8 cellular contexts compared by ENCODE assay signal in the genomic region with DNA sequence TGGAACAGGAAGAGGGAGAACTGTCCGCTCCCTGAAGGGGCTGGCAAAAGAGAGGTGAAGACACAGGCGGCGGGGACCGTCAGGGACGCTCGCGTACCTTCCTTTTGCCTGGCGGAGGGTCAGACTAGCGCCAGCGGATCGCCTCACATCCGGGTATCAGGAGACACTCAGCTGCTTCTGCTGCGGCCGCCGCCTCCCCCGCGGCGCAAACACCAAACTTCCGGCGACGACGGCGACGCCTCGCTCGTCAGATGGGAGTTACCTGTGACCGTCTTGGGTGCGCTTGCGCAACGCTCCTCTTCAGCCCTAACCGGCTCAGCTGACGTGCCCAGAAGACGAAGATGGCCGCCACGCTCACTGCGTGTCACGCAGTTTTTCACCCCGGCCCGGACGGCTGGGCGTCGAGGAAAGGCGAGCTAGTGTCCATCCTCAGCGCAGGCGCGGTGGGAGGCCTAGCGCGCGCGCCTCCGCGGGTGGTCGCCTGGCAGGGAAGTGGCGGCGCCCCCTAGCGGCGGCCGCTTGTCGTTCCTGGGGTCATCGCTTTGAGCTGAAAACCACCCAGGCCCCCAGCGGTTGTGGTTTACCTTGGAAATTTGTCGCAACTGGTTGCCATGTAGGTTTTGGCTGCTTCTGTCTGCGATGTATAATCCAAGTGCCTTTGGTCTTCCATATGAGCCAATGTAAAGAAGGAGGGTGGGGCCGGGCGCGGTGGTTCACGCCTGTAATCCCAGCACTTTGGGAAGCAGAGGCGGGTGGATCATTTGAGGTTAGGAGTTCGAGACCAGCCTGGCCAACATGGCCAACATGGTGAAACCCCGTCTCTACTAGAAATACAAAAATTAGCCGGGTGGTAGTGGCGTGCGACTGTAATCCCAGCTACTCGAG. TPM values are rescaled to one million over a fixed set of nuclear protein-coding genes. Genes with fewer than 3 reads are reported as not detected.
DNase-seq lines count a peak whose midpoint lies in the region; ATAC-seq and TF ChIP-seq lines count a peak whose summit lies in the region.

A gene with protein sequence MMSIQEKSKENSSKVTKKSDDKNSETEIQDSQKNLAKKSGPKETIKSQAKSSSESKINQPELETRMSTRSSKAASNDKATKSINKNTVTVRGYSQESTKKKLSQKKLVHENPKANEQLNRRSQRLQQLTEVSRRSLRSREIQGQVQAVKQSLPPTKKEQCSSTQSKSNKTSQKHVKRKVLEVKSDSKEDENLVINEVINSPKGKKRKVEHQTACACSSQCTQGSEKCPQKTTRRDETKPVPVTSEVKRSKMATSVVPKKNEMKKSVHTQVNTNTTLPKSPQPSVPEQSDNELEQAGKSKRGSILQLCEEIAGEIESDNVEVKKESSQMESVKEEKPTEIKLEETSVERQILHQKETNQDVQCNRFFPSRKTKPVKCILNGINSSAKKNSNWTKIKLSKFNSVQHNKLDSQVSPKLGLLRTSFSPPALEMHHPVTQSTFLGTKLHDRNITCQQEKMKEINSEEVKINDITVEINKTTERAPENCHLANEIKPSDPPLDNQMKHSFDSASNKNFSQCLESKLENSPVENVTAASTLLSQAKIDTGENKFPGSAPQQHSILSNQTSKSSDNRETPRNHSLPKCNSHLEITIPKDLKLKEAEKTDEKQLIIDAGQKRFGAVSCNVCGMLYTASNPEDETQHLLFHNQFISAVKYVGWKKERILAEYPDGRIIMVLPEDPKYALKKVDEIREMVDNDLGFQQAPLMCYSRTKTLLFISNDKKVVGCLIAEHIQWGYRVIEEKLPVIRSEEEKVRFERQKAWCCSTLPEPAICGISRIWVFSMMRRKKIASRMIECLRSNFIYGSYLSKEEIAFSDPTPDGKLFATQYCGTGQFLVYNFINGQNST (minus strand): TSS at position 179 of the 885 bp plus-strand sequence. CDS start 25,861 bp downstream, outside the sequence.

- H3K9me3 ChIP-seq in SK-N-SH (no peaks in the 10 kb centered on the region), testis (no peaks in the 10 kb centered on the region)

- peak; percentile 90 for DNase-seq in NCI-H1048 (lab: John Stamatoyannopoulos, UW)
- DNase-seq in SK-N-SH, result peak; percentile 95
- DNase-seq in glomerular endothelial cell (ENCODE audit: extremely low read depth, low read depth, low spot score), result peak; percentile 80
- DNase-seq in omental fat pad (ENCODE audit: low spot score), result peak; percentile 67
- DNase-seq in testis, result peak; percentile 95

- no peaks in the 10 kb centered on the region for H3K27me3 Mint-ChIP-seq in activated naive CD4-positive, alpha-beta T cell treated with anti-CD3 and anti-CD28 coated beads, Interleukin-2, amount 50 U/mL, for 24 hours

- no peak; a peak in 1 of 4 replicates for TF ChIP-seq EP300 in SK-N-SH (IDR thresholded peaks at IDR 0.05; ENCODE audit: borderline replicate concordance in 1 of 2, low read depth in 1 of 2, low read length in 1 of 2)

- H3K9me2 ChIP-seq in SK-N-SH, result no peaks in the 10 kb centered on the region

- H3F3A ChIP-seq in SK-N-SH (replicated peaks; ENCODE audit: insufficient read depth), result peaks cover 23% of the 10 kb centered on the region

- CTCF ChIA-PET in SK-N-SH (lab: Yijun Ruan, JAX), result interaction anchor here (0.5 to 5.3 kb wide), 41 partner anchors 10 to 1346 kb away, joined by 3 to 88 read pairs (median 4); a partner anchor contains a TSS

- peak within 1 kb of the TSS; percentile 94 for H3K9ac ChIP-seq in SK-N-SH

- peaks cover 10% of the 10 kb centered on the region; the same call in 1 of the 2 replicates for H4K20me1 ChIP-seq in SK-N-SH (ENCODE audit: insufficient read depth)

- H3K79me2 ChIP-seq in SK-N-SH (ENCODE audit: insufficient read depth), result peaks cover 42% of the 10 kb centered on the region

- ATAC-seq in HG02588 (IDR thresholded peaks at IDR 0.05; ENCODE audit: unreplicated experiment) (peak; percentile 88), omental fat pad (ENCODE audit: low FRiP score) (peak; percentile 93)

- peak within 1 kb of the TSS; percentile 93 for H3K4me2 ChIP-seq in SK-N-SH

- H3K4me1 ChIP-seq in SK-N-SH (ENCODE audit: control insufficient read depth in 1 of 2, insufficient read depth in 2 of 2, low read depth in 1 of 2, low read length in 1 of 2) (peaks cover 3 to 7% of the 10 kb centered on the region in 2 experiments; a peak in 2 of 4 replicates), testis (peaks cover 3% of the 10 kb centered on the region)

- H3K4me3 ChIP-seq in SK-N-SH (ENCODE audit: low read depth in 2 of 2, low read length in 1 of 2) (peak within 1 kb of the TSS; percentile 89 to 93), testis (peak within 1 kb of the TSS; percentile 92 to 95)

- peak; percentile 76 for TF ChIP-seq POLR2A in GM10847 (IDR thresholded peaks at IDR 0.05; ENCODE audit: extremely low read depth, insufficient read length)
- TF ChIP-seq POLR2A in testis (IDR thresholded peaks at IDR 0.05), result peak; percentile 67

- peak within 1 kb of the TSS; percentile 96 for H3K4me3 Mint-ChIP-seq in activated naive CD4-positive, alpha-beta T cell treated with anti-CD3 and anti-CD28 coated beads, Interleukin-2, amount 50 U/mL, for 24 hours

- peak within 1 kb of the TSS; percentile 96 for H3K27ac ChIP-seq in SK-N-SH (ENCODE audit: low read depth in 2 of 2, low read length in 1 of 2)
- H3K27ac ChIP-seq in testis, result peak within 1 kb of the TSS; percentile 98 to 99

- peak within 1 kb of the TSS; percentile 94 for H2AFZ ChIP-seq in SK-N-SH (ENCODE audit: low read depth)

- 24% methylated on average over 36 of the region's 74 CpGs for WGBS in SK-N-SH (ENCODE audit: low lambda C conversion rate)
- WGBS in testis, 2 donors, result 9 to 59% methylated on average over 11 to 72 of the region's 74 CpGs

- H3K27ac Mint-ChIP-seq in activated naive CD4-positive, alpha-beta T cell treated with anti-CD3 and anti-CD28 coated beads, Interleukin-2, amount 50 U/mL, for 24 hours, result peak within 1 kb of the TSS; percentile 97

- intact Hi-C loops in testis (cut with DNase I; ENCODE audit: low total_unique reads), result no loop called here

- TF ChIP-seq RAD21 in SK-N-SH (IDR thresholded peaks at IDR 0.05; ENCODE audit: low read length), result peak; percentile 55

- H3K27me3 ChIP-seq in SK-N-SH (ENCODE audit: insufficient read depth) (no peaks in the 10 kb centered on the region), testis (no peaks in the 10 kb centered on the region)

- H3K4me1 Mint-ChIP-seq in activated naive CD4-positive, alpha-beta T cell treated with anti-CD3 and anti-CD28 coated beads, Interleukin-2, amount 50 U/mL, for 24 hours, result peaks cover 40% of the 10 kb centered on the region

- H3K9me3 Mint-ChIP-seq in activated naive CD4-positive, alpha-beta T cell treated with anti-CD3 and anti-CD28 coated beads, Interleukin-2, amount 50 U/mL, for 24 hours, result no peaks in the 10 kb centered on the region

- POLR2A ChIA-PET in SK-N-SH (lab: Yijun Ruan, JAX), result interaction anchor here (0.7 to 2.8 kb wide), 5 partner anchors 12 to 141 kb away, joined by 3 to 30 read pairs (median 5); a partner anchor contains a TSS

- peaks cover 0 to 8% of the 10 kb centered on the region in 2 experiments for H3K36me3 ChIP-seq in SK-N-SH (replicated peaks in 1 of 2; ENCODE audit: control insufficient read depth in 1 of 2, insufficient read depth in 2 of 2, low read length in 1 of 2)
- H3K36me3 ChIP-seq in testis (ENCODE audit: low read depth, missing control alignments), result no peaks in the 10 kb centered on the region

- H3K36me3 Mint-ChIP-seq in activated naive CD4-positive, alpha-beta T cell treated with anti-CD3 and anti-CD28 coated beads, Interleukin-2, amount 50 U/mL, for 24 hours, result no peaks in the 10 kb centered on the region

- peak; percentile 82 for TF ChIP-seq CTCF in SK-N-SH (IDR thresholded peaks at IDR 0.05)
- TF ChIP-seq CTCF in omental fat pad (IDR thresholded peaks at IDR 0.05), result peak in 2 of 3 donors; percentile 95 to 98
- peak; percentile 99 for TF ChIP-seq CTCF in testis (IDR thresholded peaks at IDR 0.05)

TF ChIP-seq in SK-N-SH, 30 proteins besides CTCF, POLR2A, EP300 and RAD21 (continues in another document):
- no peak for TF ChIP-seq JUND (IDR thresholded peaks at IDR 0.05)
- peak; percentile 43 for TF ChIP-seq SMC3 (IDR thresholded peaks at IDR 0.05; ENCODE audit: low read depth, low read length)
- TF ChIP-seq FOXJ3 (CRISPR knock-in tag; IDR thresholded peaks at IDR 0.05), result no peak; the same call in 1 of the 2 replicates
- no peak for TF ChIP-seq NFIC (IDR thresholded peaks at IDR 0.05; ENCODE audit: borderline replicate concordance)
- TF ChIP-seq MEF2A (IDR thresholded peaks at IDR 0.05; ENCODE audit: borderline replicate concordance, low read depth), result no peak
- TF ChIP-seq, protein P1, sequence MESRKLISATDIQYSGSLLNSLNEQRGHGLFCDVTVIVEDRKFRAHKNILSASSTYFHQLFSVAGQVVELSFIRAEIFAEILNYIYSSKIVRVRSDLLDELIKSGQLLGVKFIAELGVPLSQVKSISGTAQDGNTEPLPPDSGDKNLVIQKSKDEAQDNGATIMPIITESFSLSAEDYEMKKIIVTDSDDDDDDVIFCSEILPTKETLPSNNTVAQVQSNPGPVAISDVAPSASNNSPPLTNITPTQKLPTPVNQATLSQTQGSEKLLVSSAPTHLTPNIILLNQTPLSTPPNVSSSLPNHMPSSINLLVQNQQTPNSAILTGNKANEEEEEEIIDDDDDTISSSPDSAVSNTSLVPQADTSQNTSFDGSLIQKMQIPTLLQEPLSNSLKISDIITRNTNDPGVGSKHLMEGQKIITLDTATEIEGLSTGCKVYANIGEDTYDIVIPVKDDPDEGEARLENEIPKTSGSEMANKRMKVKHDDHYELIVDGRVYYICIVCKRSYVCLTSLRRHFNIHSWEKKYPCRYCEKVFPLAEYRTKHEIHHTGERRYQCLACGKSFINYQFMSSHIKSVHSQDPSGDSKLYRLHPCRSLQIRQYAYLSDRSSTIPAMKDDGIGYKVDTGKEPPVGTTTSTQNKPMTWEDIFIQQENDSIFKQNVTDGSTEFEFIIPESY (IDR thresholded peaks at IDR 0.05; ENCODE audit: borderline replicate concordance, low read depth), result no peak
- no peak for TF ChIP-seq TCF12 (IDR thresholded peaks at IDR 0.05)
- TF ChIP-seq NRF1 (IDR thresholded peaks at IDR 0.05; ENCODE audit: low read depth, low read length), result peak; percentile 94

RNA-seq across cellular contexts. Expression of the gene that starts here (rescaled TPM):
- polyA plus RNA-seq in SK-N-SH (2012; rRNA removed) (2.2 and 2.7 TPM in 2 replicates), testis (ENCODE audit: insufficient read depth, low read depth, low replicate concordance) (13.1 TPM)
- polyA plus RNA-seq in SK-N-SH (2012; cell fraction: cytosol; rRNA removed), result 3.7 and 4.8 TPM in 2 replicates
- polyA plus RNA-seq in SK-N-SH (2012; cell fraction: nucleus; rRNA removed), result 2.5 and 4.9 TPM in 2 replicates
- total RNA-seq in glomerular endothelial cell (12.0 and 12.4 TPM in 2 replicates), omental fat pad (10 to 100 TPM in 3 of 4 donors, 1 to 10 TPM in 1; 8.6 to 13.2 (median 11.5) TPM), testis (10 to 100 TPM; 43.0 to 55.9 TPM)

Comparison
In these comparisons a context has a peak if more than half of its experiments do, and no peak if none do; other contexts are left out.
1. Peak in every context shown above with its lines: DNase-seq, ATAC-seq, H3K4me3 ChIP-seq and H3K27ac ChIP-seq.